In genomic region chr5:58459860-58460726, GRCh38 we compare ENCODE assay signal across 8 cellular contexts. TPM values are rescaled to one million over a fixed set of nuclear protein-coding genes. Genes with fewer than 3 reads are reported as not detected.
DNase-seq lines count a peak whose midpoint lies in the region; ATAC-seq and TF ChIP-seq lines count a peak whose summit lies in the region.

Gene PLK2, minus strand, starts transcription at chr5:58460086. Its CDS starts 127 bp downstream, at chr5:58459959.

- ATAC-seq in GM18505 (IDR thresholded peaks at IDR 0.05; ENCODE audit: unreplicated experiment): peak; percentile 77
- peak; percentile 75 for ATAC-seq in HG02943 (IDR thresholded peaks at IDR 0.05; ENCODE audit: low read depth, unreplicated experiment)

- peak; percentile 66 for TF ChIP-seq POLR2A in GM18505 (IDR thresholded peaks at IDR 0.05; ENCODE audit: borderline replicate concordance, extremely low read depth, insufficient read depth, insufficient read length)

- peak in 1 of 2 donors; percentile 4 for TF ChIP-seq RAD21 in liver (IDR thresholded peaks at IDR 0.05)

- H3K4me1 ChIP-seq in liver (ENCODE audit: control insufficient read depth in 4 of 4, insufficient read depth in 4 of 4, low read length in 3 of 4): peaks cover 2 to 17% (median 12%) of the 10 kb centered on the region in 4 donors

- no peaks in the 10 kb centered on the region for H3K9me3 ChIP-seq in liver (ENCODE audit: control insufficient read depth in 4 of 4, low read length in 3 of 4)

- under 1% methylated on average over 99 of the region's 99 CpGs for WGBS in liver

- peak within 1 kb of the TSS; percentile 68 to 84 (median 82) for H3K4me3 ChIP-seq in liver (ENCODE audit: low read depth in 1 of 3, low read length in 3 of 3)

- no peaks in the 10 kb centered on the region for H3K27me3 ChIP-seq in liver (ENCODE audit: control insufficient read depth in 4 of 4, insufficient read depth in 4 of 4, low read length in 3 of 4)

- TF ChIP-seq CTCF in liver (IDR thresholded peaks at IDR 0.05; ENCODE audit: low read depth, low read length, missing input control): peak; percentile 64

- DNase-seq in 8988T: peak; percentile 42
- peak; percentile 87 for DNase-seq in NCI-H345 (lab: John Stamatoyannopoulos, UW)
- DNase-seq in activated CD4-positive, alpha-beta T cell treated with anti-CD3 and anti-CD28 coated beads, Interleukin-2, amount 50 U/mL, for 24 hours (ENCODE audit: low read depth in 1 of 2, low spot score in 1 of 2): peak; percentile 85 to 92
- DNase-seq in dermis blood vessel endothelial cell: peak; percentile 97
- DNase-seq in stimulated activated CD4-positive, alpha-beta T cell treated with anti-CD3 and anti-CD28 coated beads, Interleukin-4, amount 100 ng/mL, for 1 hour: peak; percentile 91

- H3K36me3 ChIP-seq in liver (ENCODE audit: control insufficient read depth in 4 of 4, insufficient read depth in 3 of 4, low read depth in 1 of 4, low read length in 3 of 4): peaks cover 0 to 26% (median 20%) of the 10 kb centered on the region in 4 donors

- H3K27ac ChIP-seq in liver (ENCODE audit: low read depth in 1 of 2, low read length in 2 of 2): peak within 1 kb of the TSS; percentile 87 to 99

- peak within 1 kb of the TSS; percentile 80 to 82 for H3K9ac ChIP-seq in liver (ENCODE audit: low read depth in 1 of 2, low read length in 2 of 2)

TF ChIP-seq in liver, 16 proteins besides CTCF, POLR2A, EP300 and RAD21:
- TF ChIP-seq NR2F2 (IDR thresholded peaks at IDR 0.05): no peak
- TF ChIP-seq SP1 (IDR thresholded peaks at IDR 0.05): peak; percentile 61
- TF ChIP-seq REST (IDR thresholded peaks at IDR 0.05): peak; percentile 96
- TF ChIP-seq HNF4G (IDR thresholded peaks at IDR 0.05): no peak
- no peak for TF ChIP-seq MAX (IDR thresholded peaks at IDR 0.05)
- peak in 1 of 2 donors; percentile 16 for TF ChIP-seq EGR1 (IDR thresholded peaks at IDR 0.05; ENCODE audit: low read depth in 2 of 2)
- TF ChIP-seq TAF1 (conservative IDR thresholded peaks at IDR 0.05): peak; percentile 100

RNA-seq across cellular contexts. Expression of gene PLK2, which starts in this region (rescaled TPM):
- total RNA-seq in dermis blood vessel endothelial cell: 435 and 601 TPM in 2 replicates
- total RNA-seq in liver: 10 to 100 TPM; 34.9 to 39.5 TPM
- polyA plus RNA-seq in liver: 1 to 10 TPM; 5.9 to 9.7 TPM

Comparison
In these comparisons a context has a peak if more than half of its experiments do, and no peak if none do; other contexts are left out.
1. Peak in every context shown above with its lines: DNase-seq, ATAC-seq, H3K4me3 ChIP-seq and H3K27ac ChIP-seq.
2. RNA of gene PLK2 (total RNA-seq): 435 to 601 TPM in dermis blood vessel endothelial cell; 34.9 to 39.5 TPM in liver; every median in the first group is over 10 times any median in the second.
3. DNase-seq: peak in every context shown above with its lines; median percentile 97 in dermis blood vessel endothelial cell; 91 in stimulated activated CD4-positive, alpha-beta T cell treated with anti-CD3 and anti-CD28 coated beads, Interleukin-4, amount 100 ng/mL, for 1 hour; 88 in activated CD4-positive, alpha-beta T cell treated with anti-CD3 and anti-CD28 coated beads, Interleukin-2, amount 50 U/mL, for 24 hours; 87 in NCI-H345; 42 in 8988T.